ENCODE assay signal across 30 cellular contexts in genomic region chr1:85411567-85412312, GRCh38. TPM values are rescaled to one million over a fixed set of nuclear protein-coding genes. Genes with fewer than 3 reads are reported as not detected.
A peak's percentile ranks its signal among the peaks of the same experiment; 100 is the strongest.
DNase-seq lines count a peak whose midpoint lies in the region; ATAC-seq and TF ChIP-seq lines count a peak whose summit lies in the region.
"Had no signal": no experiment of that assay in that cellular context is flagged by ENCODE, and none has a peak within 500 bp of the region (broad histone marks: within the 10 kb centered on the region; RNA-seq: fewer than 3 reads in every experiment).

No MANE protein-coding gene starts in this region.

- H3K27ac ChIP-seq in mesendoderm (ENCODE audit: low read depth, low read length) (no peak overlapping the region), brain microvascular endothelial cell (no peak overlapping the region)
- H3K27ac ChIP-seq: coronary artery, foreskin keratinocyte, ovary, SJSA1 had no signal

- no peaks in the 10 kb centered on the region for H3K4me1 Mint-ChIP-seq in activated CD4-positive, alpha-beta memory T cell treated with anti-CD3 and anti-CD28 coated beads, Interleukin-2, amount 10 ng/mL, durations not matched to agents 7 days and 5 days
- H3K4me1 Mint-ChIP-seq: natural killer cell; stimulated activated memory B cell treated with anti-CD40 and anti-IgM and Interleukin-4, amounts not matched to agents 10 μg/mL and 1 μg/mL and 100 μg/mL, for 72 hours had no signal

- H3K9ac ChIP-seq in mesendoderm (ENCODE audit: low read length): no peak overlapping the region

- H3K4me3 Mint-ChIP-seq in activated CD4-positive, alpha-beta memory T cell treated with anti-CD3 and anti-CD28 coated beads, Interleukin-2, amount 10 ng/mL, durations not matched to agents 7 days and 5 days: no peak overlapping the region
- H3K4me3 Mint-ChIP-seq: CD4-positive, alpha-beta T cell; natural killer cell; stimulated activated memory B cell treated with anti-CD40 and anti-IgM and Interleukin-4, amounts not matched to agents 10 μg/mL and 1 μg/mL and 100 μg/mL, for 72 hours; type B pancreatic cell had no signal

- H3K4me2 ChIP-seq in mesendoderm (ENCODE audit: low read length): no peak overlapping the region

- POLR2A ChIA-PET in activated CD4-positive, alpha-beta memory T cell treated with anti-CD3 and anti-CD28 coated beads, Interleukin-2, amount 10 ng/mL, durations not matched to agents 7 days and 5 days (lab: Charles Lee): no interaction called here

- H2BK5ac ChIP-seq in mesendoderm (ENCODE audit: low read length): no peak overlapping the region

- peaks cover 4% of the 10 kb centered on the region for H3K27me3 Mint-ChIP-seq in activated CD4-positive, alpha-beta memory T cell treated with anti-CD3 and anti-CD28 coated beads, Interleukin-2, amount 10 ng/mL, durations not matched to agents 7 days and 5 days
- H3K27me3 Mint-ChIP-seq: CD4-positive, alpha-beta T cell; stimulated activated memory B cell treated with anti-CD40 and anti-IgM and Interleukin-4, amounts not matched to agents 10 μg/mL and 1 μg/mL and 100 μg/mL, for 72 hours; type B pancreatic cell had no signal

- H3K79me2 ChIP-seq in mesendoderm (ENCODE audit: control insufficient read depth, insufficient read depth, low read length): no peaks in the 10 kb centered on the region

- H2BK15ac ChIP-seq in mesendoderm (replicated peaks; ENCODE audit: low read depth): no peak overlapping the region

- DNase-seq in H7 (peak; percentile 11), choroid plexus epithelial cell (ENCODE audit: low read depth) (peak; percentile 41), mesendoderm (peak; percentile 47), GM13977 (ENCODE audit: low spot score) (no peak), brain microvascular endothelial cell (no peak)
- DNase-seq in activated CD4-positive, alpha-beta memory T cell treated with anti-CD3 and anti-CD28 coated beads, Interleukin-2, amount 10 ng/mL, durations not matched to agents 7 days and 5 days: no peak
- DNase-seq: activated CD4-positive, alpha-beta T cell treated with anti-CD3 and anti-CD28 coated beads for 4 hours; activated CD8-positive, alpha-beta memory T cell treated with anti-CD3 and anti-CD28 coated beads for 24 hours; activated T-cell treated with anti-CD3 and anti-CD28 coated beads for 4 hours; CD4-positive, alpha-beta T cell; DMS 273 treated with DMSO at 0.1 percent for 48 hours; effector memory CD4-positive, alpha-beta T cell; erythroblast; foreskin keratinocyte; head of caudate nucleus; KBM-7; natural killer cell; NCI-H1105; NCI-H1930; NCI-H2171 treated with DMSO at 0.1 percent for 48 hours; NCI-H510A; ovary; RPMI8226; T-helper 9 cell had no signal

- no peaks in the 10 kb centered on the region for H3K36me3 ChIP-seq in H7 (replicated peaks; ENCODE audit: control insufficient read depth, insufficient read depth, low read length)
- no peaks in the 10 kb centered on the region for H3K36me3 ChIP-seq in mesendoderm (ENCODE audit: control insufficient read depth, insufficient read depth, low read length)
- H3K36me3 ChIP-seq in brain microvascular endothelial cell (replicated peaks): no peaks in the 10 kb centered on the region
- H3K36me3 ChIP-seq: ovary had no signal

- no peak overlapping the region for H3K4ac ChIP-seq in mesendoderm (ENCODE audit: low read depth, low read length)

- H3K4me3 ChIP-seq in H7 (ENCODE audit: insufficient read depth, low read depth, low read length) (no peak overlapping the region), choroid plexus epithelial cell (ENCODE audit: low read depth, low read length) (no peak overlapping the region), mesendoderm (ENCODE audit: low read length) (no peak overlapping the region), brain microvascular endothelial cell (ENCODE audit: low read depth, low read length) (no peak overlapping the region)
- H3K4me3 ChIP-seq: coronary artery, ovary, SJSA1 had no signal

- H3K27ac Mint-ChIP-seq in activated CD4-positive, alpha-beta memory T cell treated with anti-CD3 and anti-CD28 coated beads, Interleukin-2, amount 10 ng/mL, durations not matched to agents 7 days and 5 days: no peak overlapping the region
- H3K27ac Mint-ChIP-seq: activated naive CD4-positive, alpha-beta T cell treated with anti-CD3 and anti-CD28 coated beads, Interleukin-2, amount 50 U/mL, for 72 hours; CD4-positive, alpha-beta T cell; natural killer cell; stimulated activated memory B cell treated with anti-CD40 and anti-IgM and Interleukin-4, amounts not matched to agents 10 μg/mL and 1 μg/mL and 100 μg/mL, for 72 hours; type B pancreatic cell had no signal

- no peak overlapping the region for H4K5ac ChIP-seq in mesendoderm (ENCODE audit: low read length)

- H4K8ac ChIP-seq in mesendoderm (ENCODE audit: low read depth, low read length): no peak overlapping the region

- H3K27me3 ChIP-seq in H7 (ENCODE audit: control insufficient read depth, insufficient read depth, low read length): no peaks in the 10 kb centered on the region
- no peaks in the 10 kb centered on the region for H3K27me3 ChIP-seq in mesendoderm (ENCODE audit: insufficient read depth, low read length, poor library complexity)
- H3K27me3 ChIP-seq in brain microvascular endothelial cell (replicated peaks): no peaks in the 10 kb centered on the region
- H3K27me3 ChIP-seq: foreskin keratinocyte, ovary, SJSA1 had no signal

- no peaks in the 10 kb centered on the region for H3K4me1 ChIP-seq in mesendoderm (ENCODE audit: control insufficient read depth, low read depth, low read length)

- no peak overlapping the region for H3K56ac ChIP-seq in mesendoderm (ENCODE audit: low read length)

- no CpG with 5 or more reads among the region's 5 CpGs for WGBS in mesendoderm (ENCODE audit: extremely low coverage, insufficient coverage, low lambda C conversion rate)

- in situ Hi-C loops in GM13977 (cut with MboI; ENCODE audit: low pct_unique_long_range_greater_than_20kb, low sequenced_read_pairs, unreplicated experiment) (no loop called here), brain microvascular endothelial cell (cut with HindIII; ENCODE audit: low pct_ligation_motif_present, low sequenced_read_pairs) (no loop called here)

- no peak for ATAC-seq in GM21717 (IDR thresholded peaks at IDR 0.05; ENCODE audit: unreplicated experiment)
- ATAC-seq: activated naive CD4-positive, alpha-beta T cell treated with anti-CD3 and anti-CD28 coated beads, Interleukin-2, amount 50 U/mL, for 72 hours; foreskin keratinocyte; natural killer cell; stimulated activated memory B cell treated with anti-CD40 and anti-IgM and Interleukin-4, amounts not matched to agents 10 μg/mL and 1 μg/mL and 100 μg/mL, for 72 hours had no signal

- H3K79me1 ChIP-seq in mesendoderm (ENCODE audit: low read length): no peaks in the 10 kb centered on the region

- no peak overlapping the region for H2BK120ac ChIP-seq in mesendoderm (ENCODE audit: low read depth, low read length)

- TF ChIP-seq CTCF in choroid plexus epithelial cell (conservative IDR thresholded peaks at IDR 0.05; ENCODE audit: low read depth, low read length) (no peak), GM13977 (IDR thresholded peaks at IDR 0.05; ENCODE audit: extremely low read depth, insufficient read depth, missing control alignments) (no peak), brain microvascular endothelial cell (IDR thresholded peaks at IDR 0.05; ENCODE audit: low read depth, low read length, missing control alignments) (no peak)

- peak overlapping the region; percentile 39 for H3K18ac ChIP-seq in mesendoderm (ENCODE audit: low read length)

- H3K23ac ChIP-seq in mesendoderm (ENCODE audit: low read length): no peak overlapping the region

- CTCF ChIA-PET in activated CD4-positive, alpha-beta memory T cell treated with anti-CD3 and anti-CD28 coated beads, Interleukin-2, amount 10 ng/mL, durations not matched to agents 7 days and 5 days (lab: Charles Lee): no interaction called here

- no peaks in the 10 kb centered on the region for H3K36me3 Mint-ChIP-seq in activated CD4-positive, alpha-beta memory T cell treated with anti-CD3 and anti-CD28 coated beads, Interleukin-2, amount 10 ng/mL, durations not matched to agents 7 days and 5 days (ENCODE audit: low read depth)
- H3K36me3 Mint-ChIP-seq: activated naive CD4-positive, alpha-beta T cell treated with anti-CD3 and anti-CD28 coated beads, Interleukin-2, amount 50 U/mL, for 72 hours; natural killer cell; type B pancreatic cell had no signal

- H3K9me3 Mint-ChIP-seq in activated CD4-positive, alpha-beta memory T cell treated with anti-CD3 and anti-CD28 coated beads, Interleukin-2, amount 10 ng/mL, durations not matched to agents 7 days and 5 days: no peaks in the 10 kb centered on the region
- H3K9me3 Mint-ChIP-seq: activated naive CD4-positive, alpha-beta T cell treated with anti-CD3 and anti-CD28 coated beads, Interleukin-2, amount 50 U/mL, for 72 hours; CD4-positive, alpha-beta T cell; natural killer cell; stimulated activated memory B cell treated with anti-CD40 and anti-IgM and Interleukin-4, amounts not matched to agents 10 μg/mL and 1 μg/mL and 100 μg/mL, for 72 hours had no signal

- H2AK5ac ChIP-seq in mesendoderm (ENCODE audit: low read length): no peak overlapping the region

RNA-seq across cellular contexts. Expression of gene DDAH1, which starts 53.2 kb away (rescaled TPM):
- total RNA-seq in H7 (2014; rRNA removed; shearing (Covaris generic)): 33.3 and 39.3 TPM in 2 replicates
- 26.6 TPM for polyA plus RNA-seq in mesendoderm (2013, experiment 1 of 2)
- polyA plus RNA-seq in mesendoderm (2013, experiment 2 of 2): 28.0 TPM
- not detected for total RNA-seq in activated CD4-positive, alpha-beta memory T cell treated with anti-CD3 and anti-CD28 coated beads, Interleukin-2, amount 10 ng/mL, durations not matched to agents 7 days and 5 days
- total RNA-seq: activated naive CD4-positive, alpha-beta T cell treated with anti-CD3 and anti-CD28 coated beads, Interleukin-2, amount 50 U/mL, for 72 hours; CD4-positive, alpha-beta T cell had no signal

Comparison
In these comparisons a context has a peak if more than half of its experiments do, and no peak if none do; other contexts are left out.
1. DNase-seq: peak in H7 (single experiment), choroid plexus epithelial cell (single experiment) and mesendoderm (single experiment); none in activated CD4-positive, alpha-beta memory T cell treated with anti-CD3 and anti-CD28 coated beads, Interleukin-2, amount 10 ng/mL, durations not matched to agents 7 days and 5 days (single experiment), GM13977 (single experiment) and brain microvascular endothelial cell (single experiment).
2. RNA of gene DDAH1, which starts 53.2 kb away (total RNA-seq): 33.3 to 39.3 TPM in H7; not detected in activated CD4-positive, alpha-beta memory T cell treated with anti-CD3 and anti-CD28 coated beads, Interleukin-2, amount 10 ng/mL, durations not matched to agents 7 days and 5 days; every median in the first group is over 10 times any median in the second.